ENCODE assay signal across 12 cellular contexts in genomic region chr19:16088985-16089846, GRCh38. TPM values are rescaled to one million over a fixed set of nuclear protein-coding genes. Genes with fewer than 3 reads are reported as not detected.
DNase-seq lines count a peak whose midpoint lies in the region; ATAC-seq and TF ChIP-seq lines count a peak whose summit lies in the region.
"Had no signal": no experiment of that assay in that cellular context is flagged by ENCODE, and none has a peak within 500 bp of the region (broad histone marks: within the 10 kb centered on the region; RNA-seq: fewer than 3 reads in every experiment).

No MANE protein-coding gene starts in this region.

- no peak for DNase-seq in activated T-cell treated with anti-CD3 and anti-CD28 coated beads, Interleukin-2, amount 50 U/mL, for 24 hours
- no peak for DNase-seq in activated T-cell treated with anti-CD3 and anti-CD28 coated beads for 4 hours
- peak in 3 of 4 donors; percentile 34 to 55 (median 53) for DNase-seq in body of pancreas
- no peak for DNase-seq in mucosa of descending colon
- no peak for DNase-seq in tibial nerve (ENCODE audit: low spot score in 2 of 2)
- no peak for DNase-seq in germinal center (ENCODE audit: low spot score)
- no peak for DNase-seq in hypothalamus (lab: John Stamatoyannopoulos, UW)
- DNase-seq: foreskin fibroblast; GOT3; stimulated activated naive CD4-positive, alpha-beta T cell had no signal

- ATAC-seq in body of pancreas: peak; percentile 69
- peak; percentile 34 for ATAC-seq in mucosa of descending colon
- no peak for ATAC-seq in GM21717 (IDR thresholded peaks at IDR 0.05; ENCODE audit: unreplicated experiment)

- H3K27ac ChIP-seq in body of pancreas (peak overlapping the region; percentile 63 to 89 (median 77)), tibial nerve (peak overlapping the region; percentile 52 to 78 (median 65))

- H3K36me3 Mint-ChIP-seq in activated T-cell treated with anti-CD3 and anti-CD28 coated beads, Interleukin-2, amount 50 U/mL, for 24 hours (ENCODE audit: low read depth): peaks cover 98% of the 10 kb centered on the region

- H3K4me3 ChIP-seq in body of pancreas: no peak overlapping the region
- H3K4me3 ChIP-seq in mucosa of descending colon: no peak overlapping the region
- H3K4me3 ChIP-seq in tibial nerve: no peak overlapping the region

- no peaks in the 10 kb centered on the region for H3K27me3 Mint-ChIP-seq in activated T-cell treated with anti-CD3 and anti-CD28 coated beads, Interleukin-2, amount 50 U/mL, for 24 hours

- no peaks in the 10 kb centered on the region for H3K27me3 ChIP-seq in body of pancreas
- no peaks in the 10 kb centered on the region for H3K27me3 ChIP-seq in tibial nerve

- H3K4me1 ChIP-seq in body of pancreas: peaks cover 39% of the 10 kb centered on the region
- peaks cover 35% of the 10 kb centered on the region for H3K4me1 ChIP-seq in mucosa of descending colon (ENCODE audit: low read depth)
- H3K4me1 ChIP-seq in tibial nerve: peaks cover 0 to 75% (median 30%) of the 10 kb centered on the region in 4 donors

- peaks cover 43% of the 10 kb centered on the region for H3K4me1 Mint-ChIP-seq in activated T-cell treated with anti-CD3 and anti-CD28 coated beads, Interleukin-2, amount 50 U/mL, for 24 hours (ENCODE audit: low read depth)

- TF ChIP-seq CTCF in body of pancreas (IDR thresholded peaks at IDR 0.05) (no peak), mucosa of descending colon (IDR thresholded peaks at IDR 0.05) (no peak), tibial nerve (IDR thresholded peaks at IDR 0.05) (no peak)

- intact Hi-C loops in body of pancreas (cut with DNase I) (no loop called here), mucosa of descending colon (cut with DNase I, micrococcal nuclease) (no loop called here)

- peak overlapping the region; percentile 63 for H3K27ac Mint-ChIP-seq in activated T-cell treated with anti-CD3 and anti-CD28 coated beads, Interleukin-2, amount 50 U/mL, for 24 hours

- peak in 2 of 3 donors; percentile 58 to 64 for TF ChIP-seq POLR2A in body of pancreas (IDR thresholded peaks at IDR 0.05)
- TF ChIP-seq POLR2A in tibial nerve (IDR thresholded peaks at IDR 0.05): no peak

- no peak for TF ChIP-seq EP300 in tibial nerve (IDR thresholded peaks at IDR 0.05)

- H3K9me3 ChIP-seq in body of pancreas (no peaks in the 10 kb centered on the region), mucosa of descending colon (no peaks in the 10 kb centered on the region), tibial nerve (no peaks in the 10 kb centered on the region)

- H3K9me3 Mint-ChIP-seq in activated T-cell treated with anti-CD3 and anti-CD28 coated beads, Interleukin-2, amount 50 U/mL, for 24 hours: no peaks in the 10 kb centered on the region

- H3K4me3 Mint-ChIP-seq in activated T-cell treated with anti-CD3 and anti-CD28 coated beads, Interleukin-2, amount 50 U/mL, for 24 hours: no peak overlapping the region

- H3K36me3 ChIP-seq in body of pancreas (replicated peaks in 1 of 2; ENCODE audit: insufficient read depth in 1 of 2, low read depth in 2 of 2): peaks cover 15 to 24% of the 10 kb centered on the region in 2 donors
- no peaks in the 10 kb centered on the region for H3K36me3 ChIP-seq in mucosa of descending colon (ENCODE audit: low read depth)
- peaks cover 16 to 100% (median 64%) of the 10 kb centered on the region in 3 donors for H3K36me3 ChIP-seq in tibial nerve

- WGBS in body of pancreas, 2 donors: 48 to 61% methylated on average over 11 of the region's 11 CpGs
- WGBS in tibial nerve, 2 donors: 41 to 48% methylated on average over 11 of the region's 11 CpGs

RNA-seq across cellular contexts. Expression of gene TPM4, which starts 12.9 kb away (rescaled TPM):
- total RNA-seq in body of pancreas (100 to 1,000 TPM; 162 to 171 TPM), mucosa of descending colon (100 to 1,000 TPM; 205 to 373 (median 333) TPM), tibial nerve (100 to 1,000 TPM; 471 to 530 (median 493) TPM)

RNA-seq across cellular contexts. Expression of gene RAB8A, which starts 22.5 kb away (rescaled TPM):
- 10 to 100 TPM; 15.5 to 32.2 TPM for total RNA-seq in body of pancreas
- total RNA-seq in mucosa of descending colon: 100 to 1,000 TPM in 2 of 3 donors, 10 to 100 TPM in 1; 85.5 to 129 (median 119) TPM
- 10 to 100 TPM; 27.3 to 42.9 (median 36.3) TPM for total RNA-seq in tibial nerve

RNA-seq across cellular contexts. Expression of gene HSH2D, which starts 54.3 kb away (rescaled TPM):
- 1 to 10 TPM; 3.6 to 9.6 TPM for total RNA-seq in body of pancreas
- total RNA-seq in mucosa of descending colon: 10 to 100 TPM in 2 of 3 donors, 1 to 10 TPM in 1; 8.6 to 23.0 (median 21.5) TPM
- total RNA-seq in tibial nerve: under 1 TPM in 1 of 4 donors, not detected in 3; 0.22 TPM
- total RNA-seq: Daoy had no signal

Comparison
In these comparisons a context has a peak if more than half of its experiments do, and no peak if none do; other contexts are left out.
1. DNase-seq: peak in body of pancreas (3 of 4); none in activated T-cell treated with anti-CD3 and anti-CD28 coated beads, Interleukin-2, amount 50 U/mL, for 24 hours (single experiment), activated T-cell treated with anti-CD3 and anti-CD28 coated beads for 4 hours (single experiment), mucosa of descending colon (0 of 3), tibial nerve (0 of 2), germinal center (single experiment) and hypothalamus (0 of 51).
2. POLR2A ChIP-seq: peak in body of pancreas (2 of 3); none in tibial nerve (0 of 2).